ENCODE assay signal across 8 cellular contexts in the genomic region with DNA sequence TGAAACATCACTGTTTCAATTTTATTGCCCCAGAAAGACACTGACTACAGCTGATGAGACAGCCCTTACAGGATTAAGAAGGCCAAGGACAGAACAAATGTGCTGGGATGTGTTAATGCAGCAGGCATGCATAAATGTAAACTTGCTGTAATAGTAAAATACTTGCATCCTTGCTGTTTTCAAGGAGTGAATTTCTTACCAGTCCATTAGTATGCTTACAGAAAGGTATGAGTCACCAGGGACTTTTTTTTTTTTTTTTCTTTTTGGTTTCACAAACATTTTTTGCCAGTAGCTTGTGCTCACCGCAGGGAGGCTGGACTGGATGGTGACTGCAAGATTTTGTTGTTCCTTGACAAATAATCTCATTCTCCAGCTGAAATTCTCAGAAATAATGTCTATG. TPM values are rescaled to one million over a fixed set of nuclear protein-coding genes. Genes with fewer than 3 reads are reported as not detected.
DNase-seq lines count a peak whose midpoint lies in the region; ATAC-seq and TF ChIP-seq lines count a peak whose summit lies in the region.

No MANE protein-coding gene starts in this region.

- 56% methylated on average over 1 of the region's 1 CpG; no CpG with 5 or more reads in 1 of the 2 donors for WGBS in gastroesophageal sphincter (ENCODE audit: low coverage in 1 of 2), 2 donors
- 64 to 68% methylated on average over 1 of the region's 1 CpG for WGBS in lower leg skin, 2 donors

- TF ChIP-seq EP300 in gastroesophageal sphincter (IDR thresholded peaks at IDR 0.05): no peak

- intact Hi-C loops in lower leg skin (cut with DNase I; ENCODE audit: low total_unique reads): no loop called here

- H3K9me3 ChIP-seq in gastroesophageal sphincter: peaks cover 0 to 12% (median 0%) of the 10 kb centered on the region in 3 donors

- ATAC-seq in GM21390 (IDR thresholded peaks at IDR 0.05; ENCODE audit: unreplicated experiment): peak; percentile 87
- ATAC-seq in esophagus mucosa: peak; percentile 75
- no peak for ATAC-seq in gastroesophageal sphincter
- no peak for ATAC-seq in left lobe of liver

- H3K27ac ChIP-seq in gastroesophageal sphincter: no peak overlapping the region

- DNase-seq in ELR (ENCODE audit: low read depth): peak; percentile 97
- DNase-seq in HS-27A (ENCODE audit: low read depth): peak; percentile 17
- no peak for DNase-seq in GM10266 (ENCODE audit: extremely low spot score)
- no peak for DNase-seq in lower leg skin (ENCODE audit: low spot score in 2 of 2)
- DNase-seq in left lobe of liver (ENCODE audit: low spot score): no peak

- no peak for TF ChIP-seq POLR2A in gastroesophageal sphincter (IDR thresholded peaks at IDR 0.05)
- no peak for TF ChIP-seq POLR2A in lower leg skin (IDR thresholded peaks at IDR 0.05)

- TF ChIP-seq CTCF in GM10266 (IDR thresholded peaks at IDR 0.05; ENCODE audit: control insufficient read depth, insufficient read depth, low read depth, missing control alignments) (no peak), gastroesophageal sphincter (IDR thresholded peaks at IDR 0.05) (no peak), lower leg skin (IDR thresholded peaks at IDR 0.05) (no peak)

- H3K36me3 ChIP-seq in gastroesophageal sphincter: no peaks in the 10 kb centered on the region

- H3K4me1 ChIP-seq in gastroesophageal sphincter: no peaks in the 10 kb centered on the region

- H3K27me3 ChIP-seq in gastroesophageal sphincter: no peaks in the 10 kb centered on the region

- H3K4me3 ChIP-seq in gastroesophageal sphincter (no peak overlapping the region), lower leg skin (ENCODE audit: low read depth, poor library complexity, severe bottlenecking) (no peak overlapping the region)

RNA-seq across cellular contexts. Expression of gene GPR180, which starts 55.1 kb away (rescaled TPM):
- 2.4 TPM for total RNA-seq in esophagus mucosa
- 1 to 10 TPM; 3.4 to 6.4 (median 5.5) TPM for total RNA-seq in gastroesophageal sphincter
- 1 to 10 TPM; 1.8 to 2.5 (median 2.2) TPM for total RNA-seq in lower leg skin
- 4.7 TPM for total RNA-seq in left lobe of liver

RNA-seq across cellular contexts. Expression of gene SOX21, which starts 55.6 kb away (rescaled TPM):
- total RNA-seq in esophagus mucosa (12.8 TPM), gastroesophageal sphincter (under 1 TPM in 2 of 4 donors, not detected in 2; 0.47 to 0.59 TPM), lower leg skin (10 to 100 TPM; 20.5 to 28.0 (median 26.8) TPM), left lobe of liver (not detected)

Comparison
In these comparisons a context has a peak if more than half of its experiments do, and no peak if none do; other contexts are left out.
1. DNase-seq: peak in ELR (single experiment) and HS-27A (single experiment); none in GM10266 (single experiment), lower leg skin (0 of 2) and left lobe of liver (single experiment).
2. ATAC-seq: peak in GM21390 (single experiment) and esophagus mucosa (single experiment); none in gastroesophageal sphincter (single experiment) and left lobe of liver (single experiment).